Comparison of ENCODE assay signal across 23 cellular contexts in the genomic region with DNA sequence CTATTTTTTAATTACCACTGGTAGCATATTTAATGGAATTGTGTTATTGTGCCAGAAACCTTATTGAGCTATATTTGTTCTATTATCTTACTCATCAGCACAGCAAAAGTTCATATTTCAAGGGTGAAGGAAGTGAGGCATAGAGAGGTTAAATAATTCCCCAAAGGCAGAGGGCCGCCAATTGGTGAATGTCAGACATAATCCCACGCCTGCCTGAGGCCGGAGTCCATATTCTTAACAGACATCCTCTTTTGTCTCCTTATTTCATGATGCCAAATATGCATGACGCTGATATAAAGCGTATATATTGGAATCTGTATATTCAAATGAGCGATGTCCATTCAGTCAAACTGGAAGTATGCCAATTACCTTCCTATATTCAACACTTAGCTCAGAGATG.
DNase-seq lines count a peak whose midpoint lies in the region; ATAC-seq lines count a peak whose summit lies in the region.
"Had no signal": no experiment of that assay in that cellular context is flagged by ENCODE, and none has a peak within 500 bp of the region (broad histone marks: within the 10 kb centered on the region; RNA-seq: fewer than 3 reads in every experiment).

No MANE protein-coding gene starts in this region.

- peak; percentile 31 for DNase-seq in NCI-H510A treated with DMSO at 0.1 percent for 48 hours (lab: John Stamatoyannopoulos, UW)
- no peak for DNase-seq in NCI-H510A (lab: John Stamatoyannopoulos, UW)
- DNase-seq in NCI-H2029 treated with DMSO at 0.1 percent for 48 hours (lab: John Stamatoyannopoulos, UW), result peak; percentile 73
- DNase-seq in RPMI7951 (ENCODE audit: low read depth), result peak; percentile 5
- no peak for DNase-seq in SW480 (ENCODE audit: low spot score)
- DNase-seq in anterior cingulate cortex (lab: John Stamatoyannopoulos, UW), result no peak
- DNase-seq: ACHN; activated CD4-positive, CD25-positive, alpha-beta regulatory T cell treated with anti-CD3 and anti-CD28 coated beads, Interleukin-2, amount 50 U/mL, for 72 hours; activated effector memory CD4-positive, alpha-beta T cell treated with Interleukin-2 at 50 U/mL for 16 hours; activated T-cell treated with anti-CD3 and anti-CD28 coated beads for 4 hours; BE2C; CD8-positive, alpha-beta memory T cell; cortex of kidney; endodermal cell; esophagus squamous epithelium; left colon; NCI-H187 treated with DMSO at 0.1 percent for 48 hours; pancreas; small intestine; T-helper 17 cell had no signal

- ATAC-seq in GM21576 (IDR thresholded peaks at IDR 0.05; ENCODE audit: unreplicated experiment), result no peak
- ATAC-seq in HG02571 (IDR thresholded peaks at IDR 0.05; ENCODE audit: unreplicated experiment), result no peak
- ATAC-seq: K562, left colon, T-helper 17 cell had no signal

Comparison
In these comparisons a context has a peak if more than half of its experiments do, and no peak if none do; other contexts are left out.
1. DNase-seq: peak in NCI-H510A treated with DMSO at 0.1 percent for 48 hours (single experiment), NCI-H2029 treated with DMSO at 0.1 percent for 48 hours (single experiment) and RPMI7951 (single experiment); none in NCI-H510A (single experiment), SW480 (single experiment) and anterior cingulate cortex (0 of 58).